In genomic region chr3:130341882-130342281, GRCh38 we compare ENCODE assay signal across 28 cellular contexts. TPM values are rescaled to one million over a fixed set of nuclear protein-coding genes. Genes with fewer than 3 reads are reported as not detected.
"Had no signal": no experiment of that assay in that cellular context is flagged by ENCODE, and none has a peak within 500 bp of the region (broad histone marks: within the 10 kb centered on the region; RNA-seq: fewer than 3 reads in every experiment).

No MANE protein-coding gene starts in this region.

- H3K4me3 ChIP-seq: cardiac muscle cell had no signal

- H3K36me3 Mint-ChIP-seq: activated naive CD4-positive, alpha-beta T cell treated with anti-CD3 and anti-CD28 coated beads, Interleukin-2, amount 10 ng/mL, durations not matched to agents 7 days and 5 days; activated naive CD8-positive, alpha-beta T cell treated with anti-CD3 and anti-CD28 coated beads, Interleukin-2, amount 10 ng/mL, durations not matched to agents 7 days and 5 days; brain; T-cell had no signal

- H3K4me3 Mint-ChIP-seq: activated CD8-positive, alpha-beta T cell treated with anti-CD3 and anti-CD28 coated beads for 36 hours; activated naive CD4-positive, alpha-beta T cell treated with anti-CD3 and anti-CD28 coated beads, Interleukin-2, amount 10 ng/mL, durations not matched to agents 7 days and 5 days; activated naive CD8-positive, alpha-beta T cell treated with anti-CD3 and anti-CD28 coated beads, Interleukin-2, amount 10 ng/mL, durations not matched to agents 7 days and 5 days; brain; T-cell had no signal

- ATAC-seq: T-cell had no signal

- H3K36me3 ChIP-seq: cardiac muscle cell had no signal

- H3K4me1 Mint-ChIP-seq: activated naive CD4-positive, alpha-beta T cell treated with anti-CD3 and anti-CD28 coated beads, Interleukin-2, amount 10 ng/mL, durations not matched to agents 7 days and 5 days; activated naive CD8-positive, alpha-beta T cell treated with anti-CD3 and anti-CD28 coated beads, Interleukin-2, amount 10 ng/mL, durations not matched to agents 7 days and 5 days; brain; T-cell had no signal

- DNase-seq: activated CD4-positive, CD25-positive, alpha-beta regulatory T cell; activated CD8-positive, alpha-beta memory T cell treated with anti-CD3 and anti-CD28 coated beads, Interleukin-2, amount 50 U/mL, for 48 hours; activated CD8-positive, alpha-beta T cell treated with anti-CD3 and anti-CD28 coated beads for 36 hours; activated gamma-delta T cell; activated naive CD4-positive, alpha-beta T cell treated with anti-CD3 and anti-CD28 coated beads, Interleukin-2, amount 10 ng/mL, durations not matched to agents 7 days and 5 days; activated naive CD8-positive, alpha-beta T cell treated with anti-CD3 and anti-CD28 coated beads, Interleukin-2, amount 10 ng/mL, durations not matched to agents 7 days and 5 days; activated T-cell treated with anti-CD3 and anti-CD28 coated beads, Interleukin-2, amount 50 U/mL, for 1 hour; aorta; cerebellar nuclear complex; IMR-90; KG1; NCI-H1092; NCI-H1417; NCI-H1930; NCI-H2171; NCI-H226; NCI-H510A; NCI-H526 treated with DMSO at 0.1 percent for 48 hours; NCI-H82; SIG-M5; T-cell; T1000 had no signal

- H3K27ac Mint-ChIP-seq: activated CD8-positive, alpha-beta T cell treated with anti-CD3 and anti-CD28 coated beads for 36 hours; activated naive CD4-positive, alpha-beta T cell treated with anti-CD3 and anti-CD28 coated beads, Interleukin-2, amount 10 ng/mL, durations not matched to agents 7 days and 5 days; activated naive CD8-positive, alpha-beta T cell treated with anti-CD3 and anti-CD28 coated beads, Interleukin-2, amount 10 ng/mL, durations not matched to agents 7 days and 5 days; brain; T-cell had no signal

- H3K27ac ChIP-seq: cardiac muscle cell, VCaP had no signal

RNA-seq across cellular contexts. Expression of gene COL6A5, which starts 3.6 kb away (rescaled TPM):
- total RNA-seq: activated CD8-positive, alpha-beta T cell treated with anti-CD3 and anti-CD28 coated beads for 36 hours; activated naive CD8-positive, alpha-beta T cell treated with anti-CD3 and anti-CD28 coated beads, Interleukin-2, amount 10 ng/mL, durations not matched to agents 7 days and 5 days; aorta; cardiac muscle cell; IMR-90; MCF 10A; OCI-LY7; RPMI7951; T-cell had no signal
